ENCODE assay signal across 6 cellular contexts in the genomic region with DNA sequence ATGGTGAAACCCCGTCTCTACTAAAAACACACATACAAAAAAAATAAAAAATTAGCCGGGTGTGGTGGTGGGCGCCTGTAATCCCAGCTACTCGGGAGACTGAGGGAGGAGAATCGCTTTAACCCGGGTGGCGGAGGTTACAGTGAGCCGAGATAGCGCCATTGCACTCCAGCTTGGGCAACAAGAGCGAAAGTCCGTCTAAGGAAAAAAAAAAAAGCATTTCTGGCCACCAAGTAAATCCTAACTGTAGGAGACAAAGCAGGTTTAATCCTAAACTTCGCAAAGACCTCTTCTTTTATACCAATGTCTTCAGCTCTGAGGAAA. TPM values are rescaled to one million over a fixed set of nuclear protein-coding genes. Genes with fewer than 3 reads are reported as not detected.
DNase-seq lines count a peak whose midpoint lies in the region; ATAC-seq and TF ChIP-seq lines count a peak whose summit lies in the region.
"Not testable (repeated sequence)": the region's sequence is repeated elsewhere in the genome, so short reads cannot be mapped to it uniquely, and the experiment has no call there.

No MANE protein-coding gene starts in this region.

- H3K4me3 ChIP-seq in HAP-1 (peak overlapping the region; percentile 74), breast epithelium (peak overlapping the region; percentile 72 to 82 (median 80)), right cardiac atrium (ENCODE audit: low read length) (peak overlapping the region; percentile 88), neuron (ENCODE audit: low read length) (peak overlapping the region; percentile 84), urinary bladder (ENCODE audit: low read depth, low read length) (peak overlapping the region; percentile 82)

- H3K27ac ChIP-seq in breast epithelium; right cardiac atrium (ENCODE audit: low read length); urinary bladder (ENCODE audit: low read depth): not testable (repeated sequence)

- H3K36me3 Mint-ChIP-seq in T-helper 2 cell treated with Interferon-gamma antibody and Interleukin-4, amounts not matched to agents 5 μg/mL and 100 μg/mL, for 36 hours (ENCODE audit: low read depth), result not testable (repeated sequence)

- not testable (repeated sequence) for TF ChIP-seq POLR2A in breast epithelium (IDR thresholded peaks at IDR 0.05)

- H3K4me3 Mint-ChIP-seq in T-helper 2 cell treated with Interferon-gamma antibody and Interleukin-4, amounts not matched to agents 5 μg/mL and 100 μg/mL, for 36 hours, result peak overlapping the region; percentile 95

- not testable (repeated sequence) for H3K27me3 ChIP-seq in HAP-1 (ENCODE audit: low read depth); breast epithelium; right cardiac atrium (ENCODE audit: control insufficient read depth, insufficient read depth); neuron (ENCODE audit: insufficient read depth, low read length)

- intact Hi-C loops in breast epithelium (cut with DNase I; ENCODE audit: low total_unique reads), result not testable (repeated sequence)
- intact Hi-C loops in right cardiac atrium (cut with DNase I), result loop anchor here in 2 of 4 donors (5.0 kb wide), 1 partner anchor 42 kb away; a partner anchor contains a TSS

- H2AFZ ChIP-seq in neuron (ENCODE audit: low read depth, low read length), result not testable (repeated sequence)

- not testable (repeated sequence) for DNase-seq in HAP-1 (ENCODE audit: low spot score in 2 of 2); T-helper 2 cell treated with Interferon-gamma antibody and Interleukin-4, amounts not matched to agents 5 μg/mL and 100 μg/mL, for 36 hours (ENCODE audit: low spot score); breast epithelium (ENCODE audit: low spot score in 2 of 2); right cardiac atrium

- peaks cover 24% of the 10 kb centered on the region for H3K4me1 Mint-ChIP-seq in T-helper 2 cell treated with Interferon-gamma antibody and Interleukin-4, amounts not matched to agents 5 μg/mL and 100 μg/mL, for 36 hours (ENCODE audit: low read depth)

- H3K4me1 ChIP-seq in HAP-1; breast epithelium; right cardiac atrium (ENCODE audit: control insufficient read depth, insufficient read depth, low read length); neuron (ENCODE audit: insufficient read depth, low read length); urinary bladder (ENCODE audit: insufficient read depth): not testable (repeated sequence)

- not testable (repeated sequence) for ATAC-seq in right cardiac atrium

- not testable (repeated sequence) for H3K27me3 Mint-ChIP-seq in T-helper 2 cell treated with Interferon-gamma antibody and Interleukin-4, amounts not matched to agents 5 μg/mL and 100 μg/mL, for 36 hours (ENCODE audit: low read depth)

- H3K9me3 Mint-ChIP-seq in T-helper 2 cell treated with Interferon-gamma antibody and Interleukin-4, amounts not matched to agents 5 μg/mL and 100 μg/mL, for 36 hours, result not testable (repeated sequence)

- H3K27ac Mint-ChIP-seq in T-helper 2 cell treated with Interferon-gamma antibody and Interleukin-4, amounts not matched to agents 5 μg/mL and 100 μg/mL, for 36 hours, result peak overlapping the region; percentile 96

- in situ Hi-C loops in HAP-1 (cut with MboI; ENCODE audit: low sequenced_read_pairs), result loop anchor here (5.0 kb wide), 1 partner anchor 42 kb away; a partner anchor contains a TSS

- TF ChIP-seq CTCF in breast epithelium (IDR thresholded peaks at IDR 0.05), result not testable (repeated sequence)

- not testable (repeated sequence) for H3K9me3 ChIP-seq in HAP-1; breast epithelium; right cardiac atrium (ENCODE audit: control insufficient read depth, low read length); neuron (ENCODE audit: low read length)

- 81% methylated on average over 12 of the region's 12 CpGs for WGBS in right cardiac atrium
- 83% methylated on average over 12 of the region's 12 CpGs for WGBS in urinary bladder

- peaks cover 21% of the 10 kb centered on the region for H3K36me3 ChIP-seq in HAP-1 (replicated peaks)
- H3K36me3 ChIP-seq in breast epithelium; urinary bladder (ENCODE audit: insufficient read depth): not testable (repeated sequence)
- H3K36me3 ChIP-seq in neuron (ENCODE audit: insufficient read depth, low read length), result peaks cover 16% of the 10 kb centered on the region

RNA-seq across cellular contexts. Expression of a gene that starts 0.9 kb away (rescaled TPM):
- total RNA-seq in breast epithelium (10 to 100 TPM; 26.7 to 35.1 (median 31.8) TPM), right cardiac atrium (10 to 100 TPM; 27.7 to 35.8 (median 30.8) TPM), urinary bladder (42.3 TPM)
- polyA plus RNA-seq in right cardiac atrium (17.9 TPM), urinary bladder (26.4 TPM)

RNA-seq across cellular contexts. Expression of a gene that starts 17.0 kb away (rescaled TPM):
- total RNA-seq in breast epithelium, result 100 to 1,000 TPM in 1 of 3 donors, 10 to 100 TPM in 2; 23.2 to 127 (median 55.7) TPM
- 10 to 100 TPM; 30.3 to 38.3 (median 35.2) TPM for total RNA-seq in right cardiac atrium
- 24.9 TPM for polyA plus RNA-seq in right cardiac atrium
- 14.8 TPM for total RNA-seq in urinary bladder
- polyA plus RNA-seq in urinary bladder, result 89.9 TPM

RNA-seq across cellular contexts. Expression of a gene that starts 21.4 kb away (rescaled TPM):
- total RNA-seq in breast epithelium (100 to 1,000 TPM; 180 to 263 (median 236) TPM), right cardiac atrium (100 to 1,000 TPM; 123 to 227 (median 144) TPM), urinary bladder (94.8 TPM)
- polyA plus RNA-seq in right cardiac atrium (76.4 TPM), urinary bladder (242 TPM)

RNA-seq across cellular contexts. Expression of a gene that starts 23.9 kb away (rescaled TPM):
- 10 to 100 TPM; 33.8 to 92.0 (median 50.8) TPM for total RNA-seq in breast epithelium
- 100 to 1,000 TPM in 1 of 4 donors, 10 to 100 TPM in 3; 79.1 to 113 (median 81.1) TPM for total RNA-seq in right cardiac atrium
- 127 TPM for polyA plus RNA-seq in right cardiac atrium
- 8.0 TPM for total RNA-seq in urinary bladder
- polyA plus RNA-seq in urinary bladder, result 157 TPM

RNA-seq across cellular contexts. Expression of a gene that starts 35.2 kb away (rescaled TPM):
- total RNA-seq in breast epithelium (100 to 1,000 TPM; 131 to 243 (median 161) TPM), right cardiac atrium (100 to 1,000 TPM in 2 of 4 donors, 10 to 100 TPM in 2; 96.1 to 111 (median 102) TPM), urinary bladder (71.6 TPM)
- polyA plus RNA-seq in right cardiac atrium (169 TPM), urinary bladder (183 TPM)
